9 cellular contexts compared by ENCODE assay signal in the genomic region with DNA sequence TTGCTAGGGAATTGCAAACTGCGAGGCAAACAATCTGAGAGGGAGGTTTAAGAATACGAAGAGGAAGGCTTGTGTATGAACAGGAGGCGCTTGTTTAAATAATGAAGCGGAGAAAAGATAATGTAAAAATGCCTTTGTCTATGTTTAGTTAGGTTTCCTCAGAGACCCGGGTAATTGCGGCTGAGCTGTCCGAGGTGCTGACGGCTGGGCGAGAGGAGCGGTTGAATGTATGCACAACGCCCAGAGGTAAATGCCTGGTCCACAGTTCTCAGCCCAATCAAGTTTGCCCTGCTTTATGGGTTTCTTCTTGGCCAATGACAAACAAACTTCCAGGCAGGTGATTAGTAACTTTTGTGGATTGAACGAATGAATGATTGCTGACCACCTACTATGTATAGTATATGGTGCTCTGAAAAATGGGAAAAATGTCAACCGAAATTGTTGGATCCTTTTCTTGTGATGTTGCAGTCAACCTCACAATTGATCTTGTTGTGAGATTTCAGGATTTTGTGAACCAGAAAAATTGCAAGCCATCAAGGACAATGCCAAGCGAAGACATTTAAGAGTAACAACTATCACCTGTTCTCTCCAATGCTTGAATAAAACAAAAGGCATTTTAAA. TPM values are rescaled to one million over a fixed set of nuclear protein-coding genes. Genes with fewer than 3 reads are reported as not detected.
DNase-seq lines count a peak whose midpoint lies in the region; ATAC-seq lines count a peak whose summit lies in the region.
"Had no signal": no experiment of that assay in that cellular context is flagged by ENCODE, and none has a peak within 500 bp of the region (broad histone marks: within the 10 kb centered on the region; RNA-seq: fewer than 3 reads in every experiment).

No MANE protein-coding gene starts in this region.

- H3K27me3 ChIP-seq in SJCRH30: no peaks in the 10 kb centered on the region

- H3K4me3 Mint-ChIP-seq in naive thymus-derived CD8-positive, alpha-beta T cell: no peak overlapping the region
- H3K4me3 Mint-ChIP-seq: stimulated activated naive B cell treated with anti-CD40 and anti-IgM and Interleukin-4, amounts not matched to agents 10 μg/mL and 1 μg/mL and 100 μg/mL, for 72 hours had no signal

- no peak overlapping the region for H3K4me3 ChIP-seq in SJCRH30

- H3K36me3 ChIP-seq in SJCRH30: no peaks in the 10 kb centered on the region

- no peaks in the 10 kb centered on the region for H3K4me1 Mint-ChIP-seq in naive thymus-derived CD8-positive, alpha-beta T cell
- H3K4me1 Mint-ChIP-seq: stimulated activated naive B cell treated with anti-CD40 and anti-IgM and Interleukin-4, amounts not matched to agents 10 μg/mL and 1 μg/mL and 100 μg/mL, for 72 hours had no signal

- H3K9me3 ChIP-seq in SJCRH30 (replicated peaks): no peaks in the 10 kb centered on the region

- peaks cover 0 to 11% (median 2%) of the 10 kb centered on the region in 9 donors for H3K9me3 Mint-ChIP-seq in naive thymus-derived CD8-positive, alpha-beta T cell
- H3K9me3 Mint-ChIP-seq: stimulated activated naive B cell treated with anti-CD40 and anti-IgM and Interleukin-4, amounts not matched to agents 10 μg/mL and 1 μg/mL and 100 μg/mL, for 72 hours had no signal

- no peaks in the 10 kb centered on the region for H3K36me3 Mint-ChIP-seq in naive thymus-derived CD8-positive, alpha-beta T cell

- no peak overlapping the region for H3K27ac Mint-ChIP-seq in naive thymus-derived CD8-positive, alpha-beta T cell
- H3K27ac Mint-ChIP-seq: stimulated activated naive B cell treated with anti-CD40 and anti-IgM and Interleukin-4, amounts not matched to agents 10 μg/mL and 1 μg/mL and 100 μg/mL, for 72 hours had no signal

- DNase-seq in NCI-H748 (lab: John Stamatoyannopoulos, UW; ENCODE audit: unreplicated experiment): peak; percentile 9
- DNase-seq in NCI-H748 treated with DMSO at 0.1 percent for 48 hours (lab: John Stamatoyannopoulos, UW): no peak
- peak; percentile 75 to 82 for DNase-seq in SJCRH30
- peak; percentile 21 for DNase-seq in dedifferentiated amniotic fluid mesenchymal stem cell (ENCODE audit: extremely low spot score)
- peak in 8 of 10 donors; percentile 20 to 49 (median 30) for DNase-seq in naive thymus-derived CD8-positive, alpha-beta T cell
- no peak for DNase-seq in DMS79 (lab: John Stamatoyannopoulos, UW)
- DNase-seq in NCI-H1105 treated with DMSO at 0.1 percent for 48 hours (lab: John Stamatoyannopoulos, UW): no peak
- DNase-seq: stimulated activated naive B cell treated with anti-CD40 and anti-IgM and Interleukin-4, amounts not matched to agents 10 μg/mL and 1 μg/mL and 100 μg/mL, for 72 hours had no signal

- ATAC-seq in naive thymus-derived CD8-positive, alpha-beta T cell: peak in 1 of 2 donors; percentile 46
- ATAC-seq in GM21717 (IDR thresholded peaks at IDR 0.05; ENCODE audit: unreplicated experiment): no peak

- POLR2A ChIA-PET in naive thymus-derived CD8-positive, alpha-beta T cell (lab: Charles Lee): no interaction called here

- H3K27me3 Mint-ChIP-seq in naive thymus-derived CD8-positive, alpha-beta T cell: peaks cover 34 to 94% (median 59%) of the 10 kb centered on the region in 5 donors

- no peak overlapping the region for H3K27ac ChIP-seq in SJCRH30

- H3K4me1 ChIP-seq in SJCRH30: no peaks in the 10 kb centered on the region

RNA-seq across cellular contexts. Expression of a gene that starts 38.3 kb away (rescaled TPM):
- not detected in 2 replicates for total RNA-seq in SJCRH30 (2014; rRNA removed; shearing (Covaris generic))
- not detected for total RNA-seq in naive thymus-derived CD8-positive, alpha-beta T cell
- polyA plus RNA-seq in naive thymus-derived CD8-positive, alpha-beta T cell: not detected

Comparison
In these comparisons a context has a peak if more than half of its experiments do, and no peak if none do; other contexts are left out.
1. DNase-seq: peak in NCI-H748 (single experiment), SJCRH30 (2 of 2), dedifferentiated amniotic fluid mesenchymal stem cell (single experiment) and naive thymus-derived CD8-positive, alpha-beta T cell (8 of 10); none in NCI-H748 treated with DMSO at 0.1 percent for 48 hours (single experiment), DMS79 (single experiment) and NCI-H1105 treated with DMSO at 0.1 percent for 48 hours (single experiment).